Comparison of ENCODE assay signal across 8 cellular contexts in genomic region chrX:74291964-74292891, GRCh38. TPM values are rescaled to one million over a fixed set of nuclear protein-coding genes. Genes with fewer than 3 reads are reported as not detected.
DNase-seq lines count a peak whose midpoint lies in the region; ATAC-seq and TF ChIP-seq lines count a peak whose summit lies in the region.

No MANE protein-coding gene starts in this region.

- H3K27me3 ChIP-seq in DND-41 (ENCODE audit: insufficient read depth, low read length, poor library complexity) (no peaks in the 10 kb centered on the region), KMS-11 (ENCODE audit: insufficient read depth, low read depth) (no peaks in the 10 kb centered on the region), Panc1 (ENCODE audit: control insufficient read depth, insufficient read depth, low read length) (no peaks in the 10 kb centered on the region)

- POLR2A ChIA-PET in Panc1 (lab: Charles Lee): no interaction called here

- H3K4me1 ChIP-seq in DND-41 (ENCODE audit: insufficient read depth, low read length) (peaks cover 26% of the 10 kb centered on the region), KMS-11 (ENCODE audit: low read depth, poor library complexity, severe bottlenecking) (peaks cover 14% of the 10 kb centered on the region), Panc1 (ENCODE audit: control insufficient read depth, insufficient read depth, low read length) (peaks cover 20% of the 10 kb centered on the region)

- no peaks in the 10 kb centered on the region for H3K36me3 Mint-ChIP-seq in natural killer cell

- H4K20me1 ChIP-seq in DND-41 (ENCODE audit: insufficient read depth, low read length) (no peaks in the 10 kb centered on the region), KMS-11 (ENCODE audit: insufficient read depth) (no peaks in the 10 kb centered on the region)

- H3K4me1 Mint-ChIP-seq in natural killer cell: peaks cover 27 to 29% of the 10 kb centered on the region in 2 donors

- in situ Hi-C loops in Panc1 (cut with HindIII; ENCODE audit: low pct_unique_long_range_greater_than_20kb, low sequenced_read_pairs): no loop called here

- peaks cover 54% of the 10 kb centered on the region for H3K79me2 ChIP-seq in DND-41 (ENCODE audit: insufficient read depth, low read length)
- peaks cover 49% of the 10 kb centered on the region for H3K79me2 ChIP-seq in KMS-11 (ENCODE audit: insufficient read depth, low read depth)

- H3K36me3 ChIP-seq in DND-41 (ENCODE audit: insufficient read depth, low read length) (peaks cover 16% of the 10 kb centered on the region; the same call in 1 of the 2 replicates), KMS-11 (ENCODE audit: insufficient read depth) (no peaks in the 10 kb centered on the region), Panc1 (ENCODE audit: control insufficient read depth, insufficient read depth, low read length) (no peaks in the 10 kb centered on the region; the same call in none of the 2 replicates)

- peak; percentile 90 for ATAC-seq in DND-41 (ENCODE audit: insufficient read depth, low read depth)
- ATAC-seq in GM21737 (IDR thresholded peaks at IDR 0.05; ENCODE audit: unreplicated experiment): peak; percentile 91
- ATAC-seq in Panc1: peak; percentile 92
- ATAC-seq in natural killer cell: peak; percentile 82 to 95 (median 89)

- peak overlapping the region; percentile 86 to 97 for H3K27ac Mint-ChIP-seq in natural killer cell

- no TSS peak for BruUV-seq in Panc1 (replicated peaks; lab: Mats Ljungman, UMichigan)

- peak overlapping the region; percentile 82 for H2AFZ ChIP-seq in DND-41 (ENCODE audit: low read depth, low read length)
- peak overlapping the region; percentile 88 for H2AFZ ChIP-seq in KMS-11 (ENCODE audit: low read depth)

- H3K4me3 ChIP-seq in DND-41 (ENCODE audit: low read depth in 1 of 2, low read length in 2 of 2) (peak overlapping the region; percentile 62 to 92), KMS-11 (IDR thresholded peaks at IDR 0.05; ENCODE audit: insufficient read depth, low read depth, low read length) (no peak overlapping the region), Panc1 (ENCODE audit: low read depth in 2 of 2, low read length in 2 of 2) (peak overlapping the region; percentile 89 to 98)

- TF ChIP-seq CTCF in DND-41 (IDR thresholded peaks at IDR 0.05; ENCODE audit: borderline replicate concordance, extremely low read depth, low read length, poor library complexity, severe bottlenecking): peak; percentile 59
- TF ChIP-seq CTCF in KMS-11 (conservative IDR thresholded peaks at IDR 0.05; ENCODE audit: low read depth, low read length): peak; percentile 10; the same call in 1 of the 2 replicates
- peak; percentile 50 for TF ChIP-seq CTCF in Panc1 (IDR thresholded peaks at IDR 0.05)
- TF ChIP-seq CTCF in natural killer cell (IDR thresholded peaks at IDR 0.05): no peak

- H3K9ac ChIP-seq in DND-41 (ENCODE audit: low read depth, low read length) (peak overlapping the region; percentile 83), KMS-11 (peak overlapping the region; percentile 95)

- H3K9me3 ChIP-seq in DND-41 (ENCODE audit: insufficient read depth, low read length, severe bottlenecking) (no peaks in the 10 kb centered on the region), Panc1 (ENCODE audit: control insufficient read depth, insufficient read depth, low read depth, low read length) (no peaks in the 10 kb centered on the region)

- CTCF ChIA-PET in Panc1 (lab: Charles Lee): no interaction called here

- no peaks in the 10 kb centered on the region for H3K9me3 Mint-ChIP-seq in natural killer cell

- peak overlapping the region; percentile 98 for H3K27ac ChIP-seq in DND-41 (ENCODE audit: low read length)
- peak overlapping the region; percentile 98 for H3K27ac ChIP-seq in KMS-11
- H3K27ac ChIP-seq in Panc1 (ENCODE audit: low read length): peak overlapping the region; percentile 99

- DNase-seq in DND-41 (peak; percentile 86), Panc1 (ENCODE audit: low read depth, low spot score) (peak; percentile 72), activated T-helper 1 cell treated with Interleukin-2 at 50 U/mL for 16 hours (ENCODE audit: low read depth) (peak; percentile 65), fibroblast of gingiva (ENCODE audit: low read depth) (peak; percentile 89), natural killer cell (peak; percentile 65)
- peak; percentile 78 to 91 (median 84) for DNase-seq in stimulated activated naive CD4-positive, alpha-beta T cell (lab: John Stamatoyannopoulos, UW)

- no peaks in the 10 kb centered on the region for H3K27me3 Mint-ChIP-seq in natural killer cell (ENCODE audit: low read depth in 2 of 2)

- intact Hi-C loops in Panc1 (cut with micrococcal nuclease; ENCODE audit: unreplicated experiment) (loop anchor here (2.0 kb wide), 1 partner anchor 53 kb away; no protein-coding TSS in a partner anchor), natural killer cell (cut with micrococcal nuclease) (loop anchor here (5.0 kb wide), 1 partner anchor 320 kb away; the partner anchor contains the start of gene RLIM)

- peak overlapping the region; percentile 92 for H3K4me2 ChIP-seq in DND-41 (ENCODE audit: insufficient read depth, low read length)
- peak overlapping the region; percentile 83 for H3K4me2 ChIP-seq in KMS-11

- H3K4me3 Mint-ChIP-seq in natural killer cell: peak overlapping the region; percentile 96

RNA-seq across cellular contexts. Expression of gene ZCCHC13, which starts 11.8 kb away (rescaled TPM):
- total RNA-seq in Panc1 (2021; ENCODE audit: unreplicated experiment) (not detected), natural killer cell (not detected)
- not detected for polyA plus RNA-seq in Panc1 (2012; ENCODE audit: insufficient read length)
